8 cellular contexts compared by ENCODE assay signal in genomic region chr14:103520657-103521437, GRCh38. TPM values are rescaled to one million over a fixed set of nuclear protein-coding genes. Genes with fewer than 3 reads are reported as not detected.
DNase-seq lines count a peak whose midpoint lies in the region; ATAC-seq and TF ChIP-seq lines count a peak whose summit lies in the region.

No MANE protein-coding gene starts in this region.

- no peak overlapping the region for H3K27ac Mint-ChIP-seq in activated CD4-positive, alpha-beta T cell treated with anti-CD3 and anti-CD28 coated beads, Interleukin-2, amount 10 ng/mL, durations not matched to agents 24 days and 14 days

- TF ChIP-seq POLR2A in lower leg skin (IDR thresholded peaks at IDR 0.05) = no peak

- peaks cover 7% of the 10 kb centered on the region for H3K4me1 Mint-ChIP-seq in activated CD4-positive, alpha-beta T cell treated with anti-CD3 and anti-CD28 coated beads, Interleukin-2, amount 10 ng/mL, durations not matched to agents 24 days and 14 days

- H3K27me3 Mint-ChIP-seq in activated CD4-positive, alpha-beta T cell treated with anti-CD3 and anti-CD28 coated beads, Interleukin-2, amount 10 ng/mL, durations not matched to agents 24 days and 14 days = peaks cover 19% of the 10 kb centered on the region

- no peaks in the 10 kb centered on the region for H3K9me3 Mint-ChIP-seq in activated CD4-positive, alpha-beta T cell treated with anti-CD3 and anti-CD28 coated beads, Interleukin-2, amount 10 ng/mL, durations not matched to agents 24 days and 14 days

- peak overlapping the region; percentile 35 for H3K4me3 Mint-ChIP-seq in activated CD4-positive, alpha-beta T cell treated with anti-CD3 and anti-CD28 coated beads, Interleukin-2, amount 10 ng/mL, durations not matched to agents 24 days and 14 days

- 4 to 10% methylated on average over 24 to 36 of the region's 66 CpGs for whole genome bisulfite sequencing in lower leg skin, 2 donors

- peaks cover 26% of the 10 kb centered on the region for H3K36me3 ChIP-seq in BE2C

- intact Hi-C loops in activated CD4-positive, alpha-beta T cell treated with anti-CD3 and anti-CD28 coated beads, Interleukin-2, amount 10 ng/mL, durations not matched to agents 24 days and 14 days (cut with micrococcal nuclease) = no loop called here
- intact Hi-C loops in dorsolateral prefrontal cortex (cut with DNase I) = loop anchor here in 1 of 2 donors (1.0 kb wide), 1 partner anchor 23 kb away; no protein-coding TSS in a partner anchor
- intact Hi-C loops in lower leg skin (cut with DNase I; ENCODE audit: low total_unique reads) = no loop called here

- no peaks in the 10 kb centered on the region for H3K36me3 Mint-ChIP-seq in activated CD4-positive, alpha-beta T cell treated with anti-CD3 and anti-CD28 coated beads, Interleukin-2, amount 10 ng/mL, durations not matched to agents 24 days and 14 days (ENCODE audit: low read depth)

- no peaks in the 10 kb centered on the region for H3K9me3 ChIP-seq in BE2C

- peak overlapping the region; percentile 65 to 97 (median 93) for H3K27ac ChIP-seq in dorsolateral prefrontal cortex

- ATAC-seq in GM21717 (IDR thresholded peaks at IDR 0.05; ENCODE audit: unreplicated experiment) = no peak

- peak; percentile 92 for DNase-seq in BE2C
- DNase-seq in GOT3 (lab: John Stamatoyannopoulos, UW) = peak; percentile 8
- peak; percentile 77 for DNase-seq in NCI-H226
- peak; percentile 90 for DNase-seq in activated CD4-positive, alpha-beta T cell treated with anti-CD3 and anti-CD28 coated beads, Interleukin-2, amount 10 ng/mL, durations not matched to agents 24 days and 14 days
- DNase-seq in dorsolateral prefrontal cortex = peak; percentile 73 to 85 (median 79)
- peak; percentile 72 to 95 for DNase-seq in lower leg skin (ENCODE audit: low spot score in 2 of 2)
- DNase-seq in stimulated activated CD4-positive, alpha-beta T cell treated with anti-CD3 and anti-CD28 coated beads, TNF-alpha, amount 100 ng/mL, for 48 hours (ENCODE audit: low read depth in 3 of 3) = peak in 2 of 3 donors; percentile 16 to 43

- TF ChIP-seq CTCF in BE2C (IDR thresholded peaks at IDR 0.05; ENCODE audit: low read depth, low read length) (peak; percentile 57), dorsolateral prefrontal cortex (IDR thresholded peaks at IDR 0.05 in 54 of 56, conservative IDR thresholded peaks at IDR 0.05 in 2 of 56; ENCODE audit: low read depth in 1 of 56, partially characterized antibody in 56 of 56) (peak in 55 of 56 donors; percentile 28 to 85 (median 66)), lower leg skin (IDR thresholded peaks at IDR 0.05) (no peak)

- H3K4me3 ChIP-seq in BE2C (ENCODE audit: low read depth, low read length) (peak overlapping the region; percentile 78), dorsolateral prefrontal cortex (peak overlapping the region; percentile 65 to 93 (median 84)), lower leg skin (ENCODE audit: low read depth, poor library complexity, severe bottlenecking) (peak overlapping the region; percentile 30)

- peaks cover 28% of the 10 kb centered on the region for H3K4me1 ChIP-seq in BE2C

- H3K27me3 ChIP-seq in BE2C (peaks cover 10% of the 10 kb centered on the region), dorsolateral prefrontal cortex (no peaks in the 10 kb centered on the region)

RNA-seq across cellular contexts. Expression of gene CKB, which starts 1.8 kb away (rescaled TPM):
- 1,667 TPM for polyA plus RNA-seq in BE2C (2012; ENCODE audit: insufficient read depth, insufficient read length, low read depth)
- 14.2 and 21.1 TPM in 2 replicates for total RNA-seq in activated CD4-positive, alpha-beta T cell treated with anti-CD3 and anti-CD28 coated beads, Interleukin-2, amount 10 ng/mL, durations not matched to agents 24 days and 14 days
- total RNA-seq in dorsolateral prefrontal cortex = 1,000 to 10,000 TPM; 1,109 to 2,418 (median 1,592) TPM
- total RNA-seq in lower leg skin = 100 to 1,000 TPM; 168 to 236 (median 214) TPM

RNA-seq across cellular contexts. Expression of gene TRMT61A, which starts 8.1 kb away (rescaled TPM):
- polyA plus RNA-seq in BE2C (2012; ENCODE audit: insufficient read depth, insufficient read length, low read depth) = 137 TPM
- total RNA-seq in activated CD4-positive, alpha-beta T cell treated with anti-CD3 and anti-CD28 coated beads, Interleukin-2, amount 10 ng/mL, durations not matched to agents 24 days and 14 days = 22.7 and 23.6 TPM in 2 replicates
- 10 to 100 TPM in 119 of 120 experiments, 1 to 10 TPM in 1; 9.8 to 20.3 (median 14.3) TPM for total RNA-seq in dorsolateral prefrontal cortex
- 10 to 100 TPM in 3 of 4 donors, 1 to 10 TPM in 1; 9.2 to 22.5 (median 16.0) TPM for total RNA-seq in lower leg skin

RNA-seq across cellular contexts. Expression of gene BAG5, which starts 41.6 kb away (rescaled TPM):
- 54.9 TPM for polyA plus RNA-seq in BE2C (2012; ENCODE audit: insufficient read depth, insufficient read length, low read depth)
- total RNA-seq in activated CD4-positive, alpha-beta T cell treated with anti-CD3 and anti-CD28 coated beads, Interleukin-2, amount 10 ng/mL, durations not matched to agents 24 days and 14 days = 32.1 and 33.9 TPM in 2 replicates
- 10 to 100 TPM; 25.3 to 45.6 (median 35.3) TPM for total RNA-seq in dorsolateral prefrontal cortex
- 10 to 100 TPM; 40.3 to 44.3 (median 43.1) TPM for total RNA-seq in lower leg skin

RNA-seq across cellular contexts. Expression of gene COA8, which starts 41.9 kb away (rescaled TPM):
- polyA plus RNA-seq in BE2C (2012; ENCODE audit: insufficient read depth, insufficient read length, low read depth) = 43.8 TPM
- 38.4 and 41.2 TPM in 2 replicates for total RNA-seq in activated CD4-positive, alpha-beta T cell treated with anti-CD3 and anti-CD28 coated beads, Interleukin-2, amount 10 ng/mL, durations not matched to agents 24 days and 14 days
- total RNA-seq in dorsolateral prefrontal cortex = 10 to 100 TPM; 21.7 to 47.0 (median 35.6) TPM
- 10 to 100 TPM; 21.0 to 32.9 (median 30.0) TPM for total RNA-seq in lower leg skin

Comparison
In these comparisons a context has a peak if more than half of its experiments do, and no peak if none do; other contexts are left out.
1. DNase-seq: peak in every context shown above with its lines; median percentile 92 in BE2C; 90 in activated CD4-positive, alpha-beta T cell treated with anti-CD3 and anti-CD28 coated beads, Interleukin-2, amount 10 ng/mL, durations not matched to agents 24 days and 14 days; 84 in lower leg skin; 79 in dorsolateral prefrontal cortex; 77 in NCI-H226; 30 in stimulated activated CD4-positive, alpha-beta T cell treated with anti-CD3 and anti-CD28 coated beads, TNF-alpha, amount 100 ng/mL, for 48 hours; 8 in GOT3.
2. H3K4me3 ChIP-seq: peak in every context shown above with its lines; median percentile 84 in dorsolateral prefrontal cortex; 78 in BE2C; 30 in lower leg skin.
3. CTCF ChIP-seq: peak in BE2C (single experiment) and dorsolateral prefrontal cortex (55 of 56); none in lower leg skin (0 of 3).
4. RNA of gene CKB, which starts 1.8 kb away (total RNA-seq): 1,109 to 2,418 TPM in dorsolateral prefrontal cortex; 168 to 236 TPM in lower leg skin and 14.2 to 21.1 TPM in activated CD4-positive, alpha-beta T cell treated with anti-CD3 and anti-CD28 coated beads, Interleukin-2, amount 10 ng/mL, durations not matched to agents 24 days and 14 days; every median in the first group is over 4 times any median in the second.